26 cellular contexts compared by ENCODE assay signal in the genomic region with DNA sequence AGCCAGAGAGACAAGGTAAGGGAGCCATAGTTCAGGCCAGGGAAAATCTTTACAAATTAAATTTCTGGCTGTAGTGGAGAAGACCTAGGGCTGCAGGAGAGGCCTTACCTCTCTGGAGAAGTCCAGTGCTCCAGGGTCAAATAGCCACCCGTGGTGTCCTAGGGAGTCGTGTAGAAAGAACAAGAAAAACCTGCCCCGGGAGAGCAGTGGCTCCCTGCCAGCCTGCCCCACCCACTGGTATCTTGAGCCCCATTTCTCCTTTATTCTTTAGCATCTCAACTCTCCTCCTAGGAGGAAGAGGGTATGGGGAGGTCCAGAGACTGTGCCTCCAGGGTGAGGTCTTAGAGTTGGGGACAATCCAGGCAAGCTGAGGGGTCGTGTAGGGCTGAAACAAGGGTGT. TPM values are rescaled to one million over a fixed set of nuclear protein-coding genes. Genes with fewer than 3 reads are reported as not detected.
DNase-seq lines count a peak whose midpoint lies in the region; ATAC-seq and FAIRE-seq lines count a peak whose summit lies in the region.
"Had no signal": no experiment of that assay in that cellular context is flagged by ENCODE, and none has a peak within 500 bp of the region (broad histone marks: within the 10 kb centered on the region; RNA-seq: fewer than 3 reads in every experiment).

No MANE protein-coding gene starts in this region.

- peaks cover 27% of the 10 kb centered on the region for H3K27me3 Mint-ChIP-seq in activated naive CD8-positive, alpha-beta T cell treated with anti-CD3 and anti-CD28 coated beads, Interleukin-2, amount 50 U/mL, for 24 hours
- peaks cover 26% of the 10 kb centered on the region for H3K27me3 Mint-ChIP-seq in activated naive CD8-positive, alpha-beta T cell treated with anti-CD3 and anti-CD28 coated beads for 36 hours

- no peaks in the 10 kb centered on the region for H3K9me3 Mint-ChIP-seq in activated naive CD8-positive, alpha-beta T cell treated with anti-CD3 and anti-CD28 coated beads, Interleukin-2, amount 50 U/mL, for 24 hours
- H3K9me3 Mint-ChIP-seq in activated naive CD8-positive, alpha-beta T cell treated with anti-CD3 and anti-CD28 coated beads for 36 hours: no peaks in the 10 kb centered on the region
- H3K9me3 Mint-ChIP-seq: CD14-positive monocyte; CD8-positive, alpha-beta memory T cell had no signal

- no peaks in the 10 kb centered on the region for H3K36me3 Mint-ChIP-seq in activated naive CD8-positive, alpha-beta T cell treated with anti-CD3 and anti-CD28 coated beads, Interleukin-2, amount 50 U/mL, for 24 hours (ENCODE audit: low read depth)
- no peaks in the 10 kb centered on the region for H3K36me3 Mint-ChIP-seq in activated naive CD8-positive, alpha-beta T cell treated with anti-CD3 and anti-CD28 coated beads for 36 hours
- H3K36me3 Mint-ChIP-seq: CD14-positive monocyte; CD4-positive, alpha-beta memory T cell; CD4-positive, CD25-positive, alpha-beta regulatory T cell; CD8-positive, alpha-beta memory T cell had no signal

- H3K4me1 Mint-ChIP-seq in activated naive CD8-positive, alpha-beta T cell treated with anti-CD3 and anti-CD28 coated beads, Interleukin-2, amount 50 U/mL, for 24 hours: no peaks in the 10 kb centered on the region
- H3K4me1 Mint-ChIP-seq in activated naive CD8-positive, alpha-beta T cell treated with anti-CD3 and anti-CD28 coated beads for 36 hours: no peaks in the 10 kb centered on the region
- H3K4me1 Mint-ChIP-seq: CD14-positive monocyte; CD4-positive, alpha-beta memory T cell; CD4-positive, CD25-positive, alpha-beta regulatory T cell; CD8-positive, alpha-beta memory T cell had no signal

- no peaks in the 10 kb centered on the region for H3K4me1 ChIP-seq in small intestine (ENCODE audit: control insufficient read depth in 2 of 2, insufficient read depth in 1 of 2, low read depth in 1 of 2, low read length in 1 of 2)
- H3K4me1 ChIP-seq: BE2C had no signal

- no peak for FAIRE-seq in small intestine (lab: Jason Lieb, UNC)
- FAIRE-seq: A204.1, D721Med, G401.6, GM12891, GM19239 had no signal

- H3K4me3 ChIP-seq in small intestine (ENCODE audit: low read depth in 1 of 2, low read length in 2 of 2): no peak overlapping the region
- H3K4me3 ChIP-seq: BLaER1 had no signal

- ATAC-seq in activated naive CD8-positive, alpha-beta T cell treated with anti-CD3 and anti-CD28 coated beads, Interleukin-2, amount 50 U/mL, for 24 hours: peak; percentile 13
- ATAC-seq in HG03439 (IDR thresholded peaks at IDR 0.05; ENCODE audit: unreplicated experiment): no peak

- H3K27me3 ChIP-seq in small intestine (ENCODE audit: control insufficient read depth in 2 of 2, insufficient read depth in 2 of 2, low read length in 2 of 2): peaks cover 0 to 6% of the 10 kb centered on the region in 2 donors

- DNase-seq in activated naive CD8-positive, alpha-beta T cell treated with anti-CD3 and anti-CD28 coated beads, Interleukin-2, amount 50 U/mL, for 24 hours: no peak
- no peak for DNase-seq in activated naive CD8-positive, alpha-beta T cell treated with anti-CD3 and anti-CD28 coated beads for 36 hours
- DNase-seq in HT-29 (ENCODE audit: low spot score) (peak; percentile 53), SK-N-DZ (ENCODE audit: low spot score) (peak; percentile 35), posterior vena cava (ENCODE audit: low spot score) (peak; percentile 62), small intestine (no peak), posterior cingulate gyrus (no peak)
- DNase-seq: 8988T; ACHN; BE2C; C1 segment of cervical spinal cord; CD4-positive, alpha-beta memory T cell; CD4-positive, CD25-positive, alpha-beta regulatory T cell; CD8-positive, alpha-beta memory T cell; COR-L47; DMS79 treated with DMSO at 0.1 percent for 48 hours; GF-D8 had no signal

- 13 to 32% (median 25%) methylated on average over 4 of the region's 4 CpGs for WGBS in small intestine, 3 donors

- H3K27ac Mint-ChIP-seq in activated naive CD8-positive, alpha-beta T cell treated with anti-CD3 and anti-CD28 coated beads, Interleukin-2, amount 50 U/mL, for 24 hours: no peak overlapping the region
- H3K27ac Mint-ChIP-seq in activated naive CD8-positive, alpha-beta T cell treated with anti-CD3 and anti-CD28 coated beads for 36 hours: no peak overlapping the region
- H3K27ac Mint-ChIP-seq: CD4-positive, alpha-beta memory T cell; CD4-positive, CD25-positive, alpha-beta regulatory T cell; CD8-positive, alpha-beta memory T cell had no signal

- H3K27ac ChIP-seq in small intestine (ENCODE audit: low read depth in 1 of 2, low read length in 1 of 2): no peak overlapping the region
- H3K27ac ChIP-seq: BLaER1 had no signal

- no peaks in the 10 kb centered on the region for H3K36me3 ChIP-seq in small intestine (ENCODE audit: control insufficient read depth in 2 of 2, insufficient read depth in 2 of 2, low read length in 2 of 2)
- H3K36me3 ChIP-seq: BE2C, BLaER1 had no signal

- H3K4me3 Mint-ChIP-seq in activated naive CD8-positive, alpha-beta T cell treated with anti-CD3 and anti-CD28 coated beads, Interleukin-2, amount 50 U/mL, for 24 hours: no peak overlapping the region
- no peak overlapping the region for H3K4me3 Mint-ChIP-seq in activated naive CD8-positive, alpha-beta T cell treated with anti-CD3 and anti-CD28 coated beads for 36 hours
- H3K4me3 Mint-ChIP-seq: CD14-positive monocyte; CD4-positive, alpha-beta memory T cell; CD4-positive, CD25-positive, alpha-beta regulatory T cell; CD8-positive, alpha-beta memory T cell had no signal

- no peaks in the 10 kb centered on the region for H3K9me3 ChIP-seq in small intestine (ENCODE audit: control insufficient read depth, low read depth)
- H3K9me3 ChIP-seq: BE2C, BLaER1 had no signal

- intact Hi-C loops in posterior vena cava (cut with DNase I) (no loop called here), posterior cingulate gyrus (cut with DNase I) (no loop called here)

RNA-seq across cellular contexts. Expression of a gene that starts 32.1 kb away (rescaled TPM):
- total RNA-seq in activated naive CD8-positive, alpha-beta T cell treated with anti-CD3 and anti-CD28 coated beads for 36 hours: not detected
- total RNA-seq in HT-29 (2014; rRNA removed; shearing (Covaris generic)): not detected in 2 replicates
- polyA plus RNA-seq in SK-N-DZ (2014; cell fraction: cytosol; rRNA removed): 19.0 and 26.8 TPM in 2 replicates
- 36.8 and 60.2 TPM in 2 replicates for polyA plus RNA-seq in SK-N-DZ (2014; cell fraction: nucleus; rRNA removed)
- 10 to 100 TPM; 34.3 to 94.1 TPM for total RNA-seq in posterior vena cava
- polyA plus RNA-seq in small intestine: 1 to 10 TPM in 1 of 3 donors, under 1 TPM in 1, not detected in 1; under 0.01 to 3.6 TPM
- total RNA-seq: A673; CD4-positive, CD25-positive, alpha-beta regulatory T cell had no signal
- polyA plus RNA-seq: CD14-positive monocyte; CD4-positive, alpha-beta memory T cell; CD4-positive, CD25-positive, alpha-beta regulatory T cell; CD8-positive, alpha-beta memory T cell had no signal

Comparison
In these comparisons a context has a peak if more than half of its experiments do, and no peak if none do; other contexts are left out.
1. DNase-seq: peak in HT-29 (single experiment), SK-N-DZ (single experiment) and posterior vena cava (single experiment); none in activated naive CD8-positive, alpha-beta T cell treated with anti-CD3 and anti-CD28 coated beads, Interleukin-2, amount 50 U/mL, for 24 hours (single experiment), activated naive CD8-positive, alpha-beta T cell treated with anti-CD3 and anti-CD28 coated beads for 36 hours (single experiment), small intestine (single experiment) and posterior cingulate gyrus (0 of 10).
2. RNA of a gene that starts 32.1 kb away (total RNA-seq): 34.3 to 94.1 TPM in posterior vena cava; not detected in activated naive CD8-positive, alpha-beta T cell treated with anti-CD3 and anti-CD28 coated beads for 36 hours and not detected in HT-29; every median in the first group is over 10 times any median in the second.